In the genomic region with DNA sequence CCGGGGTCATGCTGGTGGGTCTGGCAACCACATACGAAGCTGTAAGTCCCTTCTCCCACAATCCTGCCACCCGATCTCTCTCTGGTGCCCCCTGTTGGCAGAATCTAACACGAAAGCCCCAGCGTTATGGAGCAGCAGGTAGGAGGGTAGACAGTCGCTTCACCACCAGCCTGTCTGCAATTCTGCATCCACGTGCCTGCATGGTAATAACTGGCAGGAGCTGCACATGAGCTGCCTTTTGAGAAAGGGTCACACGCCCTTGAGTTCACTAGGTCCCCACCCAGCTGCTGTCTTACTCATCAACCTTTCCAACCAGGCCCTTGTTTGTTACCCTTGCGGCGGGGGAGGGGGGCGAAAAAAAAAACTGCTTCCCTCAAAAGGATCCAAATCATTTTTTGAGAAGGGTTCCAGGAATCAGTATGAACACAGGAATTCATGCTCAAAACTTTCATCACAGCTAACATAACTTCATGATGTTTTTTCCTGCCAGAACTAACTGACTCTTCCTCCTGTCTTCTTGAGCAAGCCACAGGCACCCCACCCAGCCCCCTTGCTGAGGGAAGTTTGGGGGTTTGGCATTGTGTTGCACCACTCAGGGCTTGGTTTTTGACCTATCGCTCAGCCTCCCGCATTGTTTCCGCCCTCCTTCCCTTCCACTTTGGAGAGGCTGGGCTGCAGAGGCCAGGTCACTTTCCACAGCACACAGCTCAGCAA, we compare ENCODE assay signal across 9 cellular contexts. TPM values are rescaled to one million over a fixed set of nuclear protein-coding genes. Genes with fewer than 3 reads are reported as not detected.
A peak's percentile ranks its signal among the peaks of the same experiment; 100 is the strongest.
DNase-seq lines count a peak whose midpoint lies in the region; ATAC-seq and TF ChIP-seq lines count a peak whose summit lies in the region.
"Had no signal": no experiment of that assay in that cellular context is flagged by ENCODE, and none has a peak within 500 bp of the region (broad histone marks: within the 10 kb centered on the region; RNA-seq: fewer than 3 reads in every experiment).

No MANE protein-coding gene starts in this region.

- H3K4me2 ChIP-seq in OCI-LY1 (ENCODE audit: low read length): no peak overlapping the region

- peaks cover under 1% of the 10 kb centered on the region for H3K4me1 ChIP-seq in OCI-LY1 (ENCODE audit: insufficient read depth, low read length, severe bottlenecking)

- DNase-seq in AG09309 (ENCODE audit: low read depth) (no peak), left ventricle myocardium superior (peak; percentile 56), smooth muscle cell of the brain vasculature (ENCODE audit: low read depth, low spot score) (peak; percentile 49), NCI-H446 treated with DMSO at 0.1 percent for 48 hours (lab: John Stamatoyannopoulos, UW) (no peak)
- peak; percentile 33 for DNase-seq in activated naive CD4-positive, alpha-beta T cell treated with anti-CD3 and anti-CD28 coated beads, Interleukin-2, amount 50 U/mL, for 16 hours

- H3K36me3 ChIP-seq in OCI-LY1 (ENCODE audit: insufficient read depth, low read length): no peaks in the 10 kb centered on the region

- H4K20me1 ChIP-seq in OCI-LY1 (ENCODE audit: insufficient read depth, low read length): no peaks in the 10 kb centered on the region

- no peak overlapping the region for H2AFZ ChIP-seq in OCI-LY1 (ENCODE audit: low read length)

- no peaks in the 10 kb centered on the region for H3K9me2 ChIP-seq in OCI-LY1 (ENCODE audit: low read depth, low read length)

- intact Hi-C loops in left ventricle myocardium superior (cut with micrococcal nuclease): no loop called here

- H3K4me3 ChIP-seq in AG09309 (ENCODE audit: control insufficient read depth, low read depth, low read length): no peak overlapping the region
- no peak overlapping the region for H3K4me3 ChIP-seq in OCI-LY1 (ENCODE audit: low read depth, low read length, poor library complexity, severe bottlenecking)

- H3K9me3 ChIP-seq in OCI-LY1 (ENCODE audit: low read length): no peaks in the 10 kb centered on the region

- H3F3A ChIP-seq in OCI-LY1 (ENCODE audit: insufficient read depth, low read length): no peaks in the 10 kb centered on the region

- peaks cover 5% of the 10 kb centered on the region; the same call in 1 of the 2 replicates for H3K27me3 ChIP-seq in OCI-LY1 (ENCODE audit: insufficient read depth, low read length)

- TF ChIP-seq CTCF in AG09309 (IDR thresholded peaks at IDR 0.05; ENCODE audit: control insufficient read depth, insufficient read depth, low read depth, low read length, missing control alignments) (peak; percentile 26), OCI-LY1 (IDR thresholded peaks at IDR 0.05; ENCODE audit: low read length) (peak; percentile 62)

- no peak overlapping the region for H3K27ac ChIP-seq in OCI-LY1 (ENCODE audit: low read depth, low read length, poor library complexity, severe bottlenecking)

- H3K9ac ChIP-seq in OCI-LY1 (ENCODE audit: low read length): no peak overlapping the region

- ATAC-seq in GM19395 (IDR thresholded peaks at IDR 0.05; ENCODE audit: unreplicated experiment) (peak; percentile 69), left ventricle myocardium superior (peak; percentile 69), GM18502 (IDR thresholded peaks at IDR 0.05; ENCODE audit: poor library complexity, unreplicated experiment) (no peak)

- H3K79me2 ChIP-seq in OCI-LY1 (ENCODE audit: insufficient read depth, low read length): no peaks in the 10 kb centered on the region

RNA-seq across cellular contexts. Expression of a gene that starts 19.6 kb away (rescaled TPM):
- total RNA-seq in left ventricle myocardium superior: not detected
- total RNA-seq: glomerular endothelial cell had no signal

Comparison
In these comparisons a context has a peak if more than half of its experiments do, and no peak if none do; other contexts are left out.
1. DNase-seq: peak in activated naive CD4-positive, alpha-beta T cell treated with anti-CD3 and anti-CD28 coated beads, Interleukin-2, amount 50 U/mL, for 16 hours (single experiment), left ventricle myocardium superior (single experiment) and smooth muscle cell of the brain vasculature (single experiment); none in AG09309 (single experiment) and NCI-H446 treated with DMSO at 0.1 percent for 48 hours (single experiment).